Comparison of ENCODE assay signal across 8 cellular contexts in genomic region chr16:15154005-15154404, GRCh38. TPM values are rescaled to one million over a fixed set of nuclear protein-coding genes. Genes with fewer than 3 reads are reported as not detected.
DNase-seq lines count a peak whose midpoint lies in the region; ATAC-seq and TF ChIP-seq lines count a peak whose summit lies in the region.
"Not testable (repeated sequence)": the region's sequence is repeated elsewhere in the genome, so short reads cannot be mapped to it uniquely, and the experiment has no call there.

No MANE protein-coding gene starts in this region.

- H3K4me1 Mint-ChIP-seq in CD4-positive, CD25-positive, alpha-beta regulatory T cell; endothelial cell (ENCODE audit: unreplicated experiment); immature natural killer cell: not testable (repeated sequence)

- not testable (repeated sequence) for TF ChIP-seq CTCF in SK-N-SH (IDR thresholded peaks at IDR 0.05); endothelial cell (IDR thresholded peaks at IDR 0.05; ENCODE audit: unreplicated experiment); ovary (IDR thresholded peaks at IDR 0.05); suprapubic skin (IDR thresholded peaks at IDR 0.05)

- TF ChIP-seq RAD21 in SK-N-SH (IDR thresholded peaks at IDR 0.05; ENCODE audit: low read length) = not testable (repeated sequence)

- TF ChIP-seq POLR2A in ovary (IDR thresholded peaks at IDR 0.05); suprapubic skin (IDR thresholded peaks at IDR 0.05): not testable (repeated sequence)

- H3K9me2 ChIP-seq in SK-N-SH = not testable (repeated sequence)

- intact Hi-C loops in ovary (cut with DNase I) = not testable (repeated sequence)

- not testable (repeated sequence) for H3K27me3 ChIP-seq in CD4-positive, CD25-positive, alpha-beta regulatory T cell (ENCODE audit: control insufficient read depth, insufficient read depth, low read length); SK-N-SH (ENCODE audit: insufficient read depth); ovary; suprapubic skin

- not testable (repeated sequence) for H3K27ac ChIP-seq in CD4-positive, CD25-positive, alpha-beta regulatory T cell (ENCODE audit: insufficient read depth, low read length, poor library complexity, severe bottlenecking); ovary
- peak overlapping the region in 1 of 2 experiments; percentile 47; a peak in 1 of 4 replicates for H3K27ac ChIP-seq in SK-N-SH (ENCODE audit: low read depth in 2 of 2, low read length in 1 of 2)
- H3K27ac ChIP-seq in suprapubic skin = peak overlapping the region; percentile 81

- not testable (repeated sequence) for H3K36me3 ChIP-seq in CD4-positive, CD25-positive, alpha-beta regulatory T cell (ENCODE audit: control insufficient read depth, insufficient read depth, low read length); SK-N-SH (replicated peaks in 1 of 2; ENCODE audit: control insufficient read depth in 1 of 2, insufficient read depth in 2 of 2, low read length in 1 of 2); ovary; suprapubic skin

- DNase-seq in CD4-positive, CD25-positive, alpha-beta regulatory T cell = peak in 2 of 3 donors; percentile 18 to 26
- peak; percentile 1 for DNase-seq in KG1 (lab: John Stamatoyannopoulos, UW)
- peak; percentile 22 for DNase-seq in SK-N-SH
- DNase-seq in activated naive CD4-positive, alpha-beta T cell treated with Interleukin-2 at 50 U/mL for 16 hours = peak; percentile 29
- DNase-seq in endothelial cell (ENCODE audit: low spot score) = peak; percentile 25
- not testable (repeated sequence) for DNase-seq in immature natural killer cell
- peak; percentile 40 to 70 (median 63) for DNase-seq in ovary
- DNase-seq in suprapubic skin (ENCODE audit: low spot score in 2 of 2) = peak in 1 of 2 donors; percentile 82

- ATAC-seq in CD4-positive, CD25-positive, alpha-beta regulatory T cell (ENCODE audit: low read depth in 2 of 2) = not testable (repeated sequence)

- not testable (repeated sequence) for H3F3A ChIP-seq in SK-N-SH (replicated peaks; ENCODE audit: insufficient read depth)

- peak overlapping the region; percentile 74 for H3K9ac ChIP-seq in SK-N-SH

- H3K27ac Mint-ChIP-seq in CD4-positive, CD25-positive, alpha-beta regulatory T cell; endothelial cell (ENCODE audit: unreplicated experiment): not testable (repeated sequence)
- H3K27ac Mint-ChIP-seq in immature natural killer cell = peak overlapping the region in 1 of 6 donors; percentile 69

- POLR2A ChIA-PET in SK-N-SH (lab: Yijun Ruan, JAX) = not testable (repeated sequence)

- H3K4me3 Mint-ChIP-seq in CD4-positive, CD25-positive, alpha-beta regulatory T cell = peak overlapping the region in 2 of 4 donors; percentile 62 to 65
- H3K4me3 Mint-ChIP-seq in endothelial cell (ENCODE audit: unreplicated experiment) (peak overlapping the region; percentile 65), immature natural killer cell (peak overlapping the region in 3 of 5 donors; percentile 29 to 46 (median 45))

- H3K4me2 ChIP-seq in SK-N-SH = peak overlapping the region; percentile 66; the same call in 1 of the 2 replicates

- WGBS in SK-N-SH (ENCODE audit: low lambda C conversion rate) = 0% methylated on average over 11 of the region's 48 CpGs
- WGBS in ovary, 3 donors = 0% methylated on average over 16 of the region's 48 CpGs; no CpG with 5 or more reads in 2 of the 3 donors
- 0% methylated on average over 8 of the region's 48 CpGs for WGBS in suprapubic skin

- CTCF ChIA-PET in SK-N-SH (lab: Yijun Ruan, JAX) = not testable (repeated sequence)

- H3K9me3 ChIP-seq in CD4-positive, CD25-positive, alpha-beta regulatory T cell (ENCODE audit: control insufficient read depth in 2 of 2, low read length in 2 of 2); SK-N-SH; ovary; suprapubic skin: not testable (repeated sequence)

- TF ChIP-seq EP300 in SK-N-SH (IDR thresholded peaks at IDR 0.05; ENCODE audit: borderline replicate concordance in 1 of 2, low read depth in 1 of 2, low read length in 1 of 2); ovary (IDR thresholded peaks at IDR 0.05); suprapubic skin (IDR thresholded peaks at IDR 0.05): not testable (repeated sequence)

- H3K36me3 Mint-ChIP-seq in CD4-positive, CD25-positive, alpha-beta regulatory T cell; endothelial cell (ENCODE audit: low read depth, unreplicated experiment); immature natural killer cell: not testable (repeated sequence)

- H3K9me3 Mint-ChIP-seq in CD4-positive, CD25-positive, alpha-beta regulatory T cell; endothelial cell (ENCODE audit: unreplicated experiment); immature natural killer cell: not testable (repeated sequence)

- H3K27me3 Mint-ChIP-seq in CD4-positive, CD25-positive, alpha-beta regulatory T cell; endothelial cell (ENCODE audit: unreplicated experiment); immature natural killer cell (ENCODE audit: low read depth in 3 of 3): not testable (repeated sequence)

- H2AFZ ChIP-seq in SK-N-SH (ENCODE audit: low read depth) = not testable (repeated sequence)

- peaks cover 12% of the 10 kb centered on the region for H3K79me2 ChIP-seq in SK-N-SH (ENCODE audit: insufficient read depth)

- not testable (repeated sequence) for H4K20me1 ChIP-seq in SK-N-SH (ENCODE audit: insufficient read depth)

- not testable (repeated sequence) for H3K4me1 ChIP-seq in CD4-positive, CD25-positive, alpha-beta regulatory T cell (ENCODE audit: control insufficient read depth, insufficient read depth, low read length, poor library complexity, severe bottlenecking); SK-N-SH (ENCODE audit: control insufficient read depth in 1 of 2, insufficient read depth in 2 of 2, low read depth in 1 of 2, low read length in 1 of 2); ovary (ENCODE audit: insufficient read depth); suprapubic skin

- not testable (repeated sequence) for H3K4me3 ChIP-seq in CD4-positive, CD25-positive, alpha-beta regulatory T cell (ENCODE audit: low read depth, low read length)
- H3K4me3 ChIP-seq in SK-N-SH (ENCODE audit: low read depth in 2 of 2, low read length in 1 of 2) (peak overlapping the region; percentile 51 to 57; a peak in 3 of 4 replicates), ovary (peak overlapping the region; percentile 70), suprapubic skin (peak overlapping the region; percentile 53)

RNA-seq across cellular contexts. Expression of gene RRN3, which starts 59.9 kb away (rescaled TPM):
- 29.9 TPM for total RNA-seq in CD4-positive, CD25-positive, alpha-beta regulatory T cell
- 10 to 100 TPM; 21.6 to 31.3 (median 27.1) TPM for polyA plus RNA-seq in CD4-positive, CD25-positive, alpha-beta regulatory T cell
- polyA plus RNA-seq in SK-N-SH (2012; rRNA removed) = 21.3 and 32.8 TPM in 2 replicates
- 33.8 and 34.0 TPM in 2 replicates for polyA plus RNA-seq in SK-N-SH (2012; cell fraction: cytosol; rRNA removed)
- polyA plus RNA-seq in SK-N-SH (2012; cell fraction: nucleus; rRNA removed) = 14.2 and 34.2 TPM in 2 replicates
- 18.0 TPM for total RNA-seq in endothelial cell (ENCODE audit: unreplicated experiment)
- 10 to 100 TPM; 15.2 to 30.6 (median 17.4) TPM for polyA plus RNA-seq in immature natural killer cell
- 10 to 100 TPM; 18.8 to 46.0 (median 31.2) TPM for total RNA-seq in ovary
- 10 to 100 TPM; 22.8 to 30.7 TPM for polyA plus RNA-seq in ovary
- total RNA-seq in suprapubic skin = 10 to 100 TPM; 20.0 to 30.1 (median 23.5) TPM
